ENCODE assay signal across 12 cellular contexts in genomic region chr9:133060417-133060841, GRCh38. TPM values are rescaled to one million over a fixed set of nuclear protein-coding genes. Genes with fewer than 3 reads are reported as not detected.
DNase-seq lines count a peak whose midpoint lies in the region; FAIRE-seq and TF ChIP-seq lines count a peak whose summit lies in the region.
"Had no signal": no experiment of that assay in that cellular context is flagged by ENCODE, and none has a peak within 500 bp of the region (broad histone marks: within the 10 kb centered on the region; RNA-seq: fewer than 3 reads in every experiment).

No MANE protein-coding gene starts in this region.

- peaks cover 18% of the 10 kb centered on the region for H3K36me3 Mint-ChIP-seq in astrocyte (ENCODE audit: low read depth, unreplicated experiment)
- H3K36me3 Mint-ChIP-seq in neural progenitor cell = peaks cover 17% of the 10 kb centered on the region

- FAIRE-seq in astrocyte (lab: Jason Lieb, UNC) = no peak
- FAIRE-seq: A549 had no signal

- H3K4me3 ChIP-seq in astrocyte (ENCODE audit: insufficient read depth, low read depth, low read length) = no peak overlapping the region
- H3K4me3 ChIP-seq in neural progenitor cell = no peak overlapping the region
- H3K4me3 ChIP-seq: A549, lung had no signal

- H4K20me1 ChIP-seq in astrocyte (ENCODE audit: insufficient read depth, low read length) (no peaks in the 10 kb centered on the region), neural progenitor cell (ENCODE audit: low read depth) (no peaks in the 10 kb centered on the region)

- H3K9ac ChIP-seq in astrocyte (ENCODE audit: low read length) (no peak overlapping the region), neural progenitor cell (no peak overlapping the region)

- H3K79me2 ChIP-seq in astrocyte (ENCODE audit: insufficient read depth, low read length) = no peaks in the 10 kb centered on the region
- H3K79me2 ChIP-seq in neural progenitor cell (ENCODE audit: low read depth) = no peaks in the 10 kb centered on the region

- H3K36me3 ChIP-seq in astrocyte (ENCODE audit: insufficient read depth, low read length) (peaks cover 6% of the 10 kb centered on the region), neural progenitor cell (no peaks in the 10 kb centered on the region)

- H3K4me2 ChIP-seq in astrocyte (ENCODE audit: low read length) (no peak overlapping the region), neural progenitor cell (peak overlapping the region; percentile 63)
- H3K4me2 ChIP-seq: A549 had no signal

- H3K27me3 ChIP-seq in astrocyte (ENCODE audit: insufficient read depth, low read length) = no peaks in the 10 kb centered on the region
- H3K27me3 ChIP-seq in neural progenitor cell = no peaks in the 10 kb centered on the region

- no peaks in the 10 kb centered on the region for H3K4me1 ChIP-seq in astrocyte (ENCODE audit: insufficient read depth, low read length)
- peaks cover 20% of the 10 kb centered on the region for H3K4me1 ChIP-seq in neural progenitor cell

- H3K27ac ChIP-seq in astrocyte (ENCODE audit: low read depth, low read length) (no peak overlapping the region), neural progenitor cell (peak overlapping the region; percentile 53)

- H3K27me3 Mint-ChIP-seq in astrocyte (ENCODE audit: low read depth, unreplicated experiment) = no peaks in the 10 kb centered on the region
- H3K27me3 Mint-ChIP-seq in neural progenitor cell (ENCODE audit: insufficient read depth, low read depth) = peaks cover 4% of the 10 kb centered on the region

- TF ChIP-seq CTCF in astrocyte (IDR thresholded peaks at IDR 0.05; ENCODE audit: insufficient read depth, low read depth, low read length) (no peak), neural progenitor cell (IDR thresholded peaks at IDR 0.05) (no peak)

- peaks cover 20% of the 10 kb centered on the region for H3F3A ChIP-seq in neural progenitor cell (ENCODE audit: low read depth)

- H3K27ac Mint-ChIP-seq in astrocyte (ENCODE audit: unreplicated experiment) = peak overlapping the region; percentile 9
- peak overlapping the region; percentile 79 for H3K27ac Mint-ChIP-seq in neural progenitor cell

- DNase-seq in NCI-H2227 (lab: John Stamatoyannopoulos, UW; ENCODE audit: unreplicated experiment) (peak; percentile 8), NCI-H2227 treated with DMSO at 0.1 percent for 48 hours (lab: John Stamatoyannopoulos, UW) (no peak), Kasumi-1 (lab: John Stamatoyannopoulos, UW) (peak; percentile 67 to 72), astrocyte (ENCODE audit: low read depth) (no peak), neural progenitor cell (ENCODE audit: low spot score) (no peak), HCEC 1CT (no peak), COLO829 (ENCODE audit: low spot score) (no peak)
- no peak for DNase-seq in activated CD8-positive, alpha-beta memory T cell treated with anti-CD3 and anti-CD28 coated beads, Interleukin-2, amount 50 U/mL, for 48 hours
- DNase-seq: activated CD4-positive, alpha-beta T cell treated with anti-CD3 and anti-CD28 coated beads for 1 hour; PC-3 had no signal

- H2AFZ ChIP-seq in astrocyte (ENCODE audit: low read depth, low read length) (no peak overlapping the region), neural progenitor cell (replicated peaks) (no peak overlapping the region)

- H3K9me3 Mint-ChIP-seq in astrocyte (ENCODE audit: unreplicated experiment) (no peaks in the 10 kb centered on the region), neural progenitor cell (no peaks in the 10 kb centered on the region)

- H3K9me3 ChIP-seq in astrocyte (ENCODE audit: insufficient read depth, low read depth, low read length) = no peaks in the 10 kb centered on the region
- H3K9me3 ChIP-seq in neural progenitor cell (ENCODE audit: low read depth) = no peaks in the 10 kb centered on the region
- H3K9me3 ChIP-seq: A549 had no signal

- H3K4me3 Mint-ChIP-seq in astrocyte (ENCODE audit: unreplicated experiment) = no peak overlapping the region
- H3K4me3 Mint-ChIP-seq in neural progenitor cell = peak overlapping the region; percentile 41

- peaks cover 9% of the 10 kb centered on the region for H3K4me1 Mint-ChIP-seq in astrocyte (ENCODE audit: low read depth, unreplicated experiment)
- peaks cover 16% of the 10 kb centered on the region for H3K4me1 Mint-ChIP-seq in neural progenitor cell

RNA-seq across cellular contexts. Expression of gene CEL, which starts 1.4 kb away (rescaled TPM):
- total RNA-seq in astrocyte = 2.3 and 3.4 TPM in 2 replicates
- 1.0 and 2.2 TPM in 2 replicates for total RNA-seq in neural progenitor cell (ENCODE audit: low replicate concordance)

RNA-seq across cellular contexts. Expression of gene GTF3C5, which starts 29.6 kb away (rescaled TPM):
- total RNA-seq in astrocyte (46.4 and 49.9 TPM in 2 replicates), neural progenitor cell (ENCODE audit: low replicate concordance) (77.9 and 119 TPM in 2 replicates)

Comparison
In these comparisons a context has a peak if more than half of its experiments do, and no peak if none do; other contexts are left out.
1. DNase-seq: peak in NCI-H2227 (single experiment) and Kasumi-1 (2 of 2); none in NCI-H2227 treated with DMSO at 0.1 percent for 48 hours (single experiment), astrocyte (single experiment), neural progenitor cell (single experiment), HCEC 1CT (single experiment), activated CD8-positive, alpha-beta memory T cell treated with anti-CD3 and anti-CD28 coated beads, Interleukin-2, amount 50 U/mL, for 48 hours (single experiment) and COLO829 (single experiment).